1 cellular context compared by ENCODE assay signal in genomic region chr18:77668219-77668618, GRCh38.
TF ChIP-seq lines count a peak whose summit lies in the region.

No MANE protein-coding gene starts in this region.

TF ChIP-seq in GM23338, 12 proteins besides CTCF, POLR2A, EP300 and RAD21 (continued from another document):
- TF ChIP-seq ZNF462 (CRISPR knock-in tag; IDR thresholded peaks at IDR 0.05): no peak
- TF ChIP-seq REST (IDR thresholded peaks at IDR 0.05; ENCODE audit: unreplicated experiment): no peak
- no peak for TF ChIP-seq EZH2 (IDR thresholded peaks at IDR 0.05; ENCODE audit: low read depth, unreplicated experiment)
